In genomic region chr7:155378959-155379871, GRCh38 we compare ENCODE assay signal across 6 cellular contexts.
"Had no signal": no experiment of that assay in that cellular context is flagged by ENCODE, and none has a peak within 500 bp of the region (broad histone marks: within the 10 kb centered on the region; RNA-seq: fewer than 3 reads in every experiment).

No MANE protein-coding gene starts in this region.

- DNase-seq: T1000 had no signal

- H3K36me3 ChIP-seq: left lung, lower lobe of right lung, right lobe of liver, tibial nerve, WERI-Rb-1 had no signal

- H3K27ac ChIP-seq: left lung, lower lobe of right lung, right lobe of liver, tibial nerve, WERI-Rb-1 had no signal

- H3K4me3 ChIP-seq: left lung, lower lobe of right lung, right lobe of liver, tibial nerve had no signal

- H3K9me3 ChIP-seq: left lung, lower lobe of right lung, right lobe of liver, tibial nerve had no signal
